In genomic region chr5:143062379-143062778, GRCh38 we compare ENCODE assay signal across 13 cellular contexts.
"Had no signal": no experiment of that assay in that cellular context is flagged by ENCODE, and none has a peak within 500 bp of the region (broad histone marks: within the 10 kb centered on the region; RNA-seq: fewer than 3 reads in every experiment).

No MANE protein-coding gene starts in this region.

- H3K27ac ChIP-seq: tibial artery had no signal

- H3K4me3 Mint-ChIP-seq: activated CD4-positive, alpha-beta T cell treated with anti-CD3 and anti-CD28 coated beads, Interleukin-2, amount 10 ng/mL, durations not matched to agents 7 days and 5 days; brain; naive B cell; stimulated activated memory B cell treated with anti-CD40 and anti-IgM and Interleukin-4, amounts not matched to agents 10 μg/mL and 1 μg/mL and 100 μg/mL, for 72 hours had no signal

- H3K4me3 ChIP-seq: lung, tibial artery, uterus had no signal

- H3K36me3 Mint-ChIP-seq: brain had no signal

- H3K27ac Mint-ChIP-seq: activated CD4-positive, alpha-beta T cell treated with anti-CD3 and anti-CD28 coated beads, Interleukin-2, amount 10 ng/mL, durations not matched to agents 7 days and 5 days; stimulated activated memory B cell treated with anti-CD40 and anti-IgM and Interleukin-4, amounts not matched to agents 10 μg/mL and 1 μg/mL and 100 μg/mL, for 72 hours had no signal

- H3K27me3 Mint-ChIP-seq: activated CD4-positive, alpha-beta T cell treated with anti-CD3 and anti-CD28 coated beads, Interleukin-2, amount 10 ng/mL, durations not matched to agents 7 days and 5 days; brain; naive B cell; stimulated activated memory B cell treated with anti-CD40 and anti-IgM and Interleukin-4, amounts not matched to agents 10 μg/mL and 1 μg/mL and 100 μg/mL, for 72 hours had no signal

- DNase-seq: activated CD4-positive, alpha-beta T cell treated with anti-CD3 and anti-CD28 coated beads, Interleukin-2, amount 10 ng/mL, durations not matched to agents 7 days and 5 days; activated CD4-positive, CD25-positive, alpha-beta regulatory T cell; activated CD8-positive, alpha-beta memory T cell treated with anti-CD3 and anti-CD28 coated beads for 24 hours; activated naive CD4-positive, alpha-beta T cell treated with anti-CD3 and anti-CD28 coated beads, Interleukin-2, amount 50 U/mL, for 16 hours; amniotic stem cell; cerebellar nuclear complex; naive B cell; small intestine had no signal

- H3K9me3 Mint-ChIP-seq: brain; stimulated activated memory B cell treated with anti-CD40 and anti-IgM and Interleukin-4, amounts not matched to agents 10 μg/mL and 1 μg/mL and 100 μg/mL, for 72 hours had no signal

- H3K9me3 ChIP-seq: tibial artery, uterus had no signal

- H3K27me3 ChIP-seq: tibial artery, uterus had no signal

- H3K36me3 ChIP-seq: uterus had no signal

- ATAC-seq: stimulated activated memory B cell treated with anti-CD40 and anti-IgM and Interleukin-4, amounts not matched to agents 10 μg/mL and 1 μg/mL and 100 μg/mL, for 72 hours had no signal
